24 cellular contexts compared by ENCODE assay signal in the genomic region with DNA sequence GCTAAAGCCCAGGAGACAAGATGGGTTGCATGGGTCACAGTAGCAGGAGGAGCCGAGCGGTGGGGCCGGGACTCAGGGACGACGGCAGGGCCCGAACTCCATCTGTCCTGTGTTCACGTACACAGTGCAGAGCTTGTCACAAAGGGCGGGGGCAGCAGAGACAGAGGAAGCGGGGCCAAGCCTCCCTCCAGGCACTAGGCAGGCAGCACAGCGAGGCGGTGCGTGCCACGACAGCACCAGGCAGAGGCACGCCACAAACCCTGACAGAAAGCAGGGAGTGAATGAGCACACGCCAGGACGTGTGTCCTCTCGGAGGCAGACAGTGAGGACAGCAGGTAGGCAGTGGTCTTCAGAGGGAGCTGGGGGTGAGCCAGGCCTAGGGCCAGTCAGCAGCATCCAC.
DNase-seq lines count a peak whose midpoint lies in the region; ATAC-seq, FAIRE-seq and TF ChIP-seq lines count a peak whose summit lies in the region.
"Had no signal": no experiment of that assay in that cellular context is flagged by ENCODE, and none has a peak within 500 bp of the region (broad histone marks: within the 10 kb centered on the region; RNA-seq: fewer than 3 reads in every experiment).

No MANE protein-coding gene starts in this region.

- H3K9me2 ChIP-seq in GM23338 (ENCODE audit: insufficient read depth): no peaks in the 10 kb centered on the region

- no peak overlapping the region; a peak in 1 of 7 replicates for H3K9ac ChIP-seq in H1 (replicated peaks in 1 of 4; ENCODE audit: extremely low read depth in 1 of 4, low read depth in 3 of 4, low read length in 3 of 4)
- H3K9ac ChIP-seq: GM23248 had no signal

- H2BK5ac ChIP-seq in H1 (ENCODE audit: low read depth, low read length): peak overlapping the region; percentile 58; the same call in 1 of the 2 replicates

- H3K9me3 ChIP-seq in H1 (ENCODE audit: insufficient read depth in 2 of 2, low read depth in 1 of 2, low read length in 1 of 2) (peaks cover 5 to 6% of the 10 kb centered on the region in 2 experiments), upper lobe of right lung (no peaks in the 10 kb centered on the region)

- H4K20me1 ChIP-seq in GM23338 (replicated peaks; ENCODE audit: insufficient read depth): no peaks in the 10 kb centered on the region
- peaks cover 0 to 4% of the 10 kb centered on the region in 2 experiments for H4K20me1 ChIP-seq in H1 (replicated peaks in 1 of 2; ENCODE audit: control insufficient read depth in 1 of 2, insufficient read depth in 2 of 2, low read length in 2 of 2)

- H3K4me1 Mint-ChIP-seq in GM23338 (peaks cover 9% of the 10 kb centered on the region), neural crest cell (peaks cover 8% of the 10 kb centered on the region)

- H3K14ac ChIP-seq in H1 (ENCODE audit: insufficient read length): no peak overlapping the region

- ATAC-seq in GM23338 (no peak), upper lobe of right lung (peak; percentile 7), sciatic nerve (no peak)
- ATAC-seq: GM12878, HCT116, Right ventricle myocardium inferior had no signal

- no peak overlapping the region for H2BK12ac ChIP-seq in H1 (ENCODE audit: low read depth, low read length)

- POLR2A ChIA-PET in H1 (lab: Charles Lee; ENCODE audit: partially characterized antibody): interaction anchor here (0.6 kb wide), 1 partner anchor 372 kb away, joined by 3 read pairs; no protein-coding TSS in a partner anchor

- H3K27me3 Mint-ChIP-seq in GM23338 (ENCODE audit: insufficient read depth, low read depth, poor library complexity) (peaks cover 14% of the 10 kb centered on the region), neural crest cell (ENCODE audit: low read depth) (no peaks in the 10 kb centered on the region)
- H3K27me3 Mint-ChIP-seq: B cell; CD4-positive, alpha-beta T cell; IgD-negative memory B cell had no signal

- WGBS in H1 (ENCODE audit: extremely low coverage in 1 of 2, insufficient coverage in 1 of 2, insufficient read length in 1 of 2, insufficient replicate concordance in 2 of 2, low coverage in 1 of 2, low lambda C conversion rate in 2 of 2, missing lambda C conversion rate in 1 of 2), 2 experiments: 88% methylated on average over 11 of the region's 17 CpGs; no CpG with 5 or more reads in 1 of the 2 experiments

- H3F3A ChIP-seq in GM23338 (replicated peaks; ENCODE audit: low read depth): no peaks in the 10 kb centered on the region

- H3K27ac ChIP-seq in GM23338 (ENCODE audit: low read depth): no peak overlapping the region
- no peak overlapping the region for H3K27ac ChIP-seq in H1 (ENCODE audit: low read depth, low read length)
- H3K27ac ChIP-seq in upper lobe of right lung: no peak overlapping the region
- H3K27ac ChIP-seq: GM23248, SJSA1 had no signal

- H3K27me3 ChIP-seq in GM23338 (ENCODE audit: insufficient read depth): no peaks in the 10 kb centered on the region
- no peaks in the 10 kb centered on the region for H3K27me3 ChIP-seq in H1 (replicated peaks in 1 of 4; ENCODE audit: control insufficient read depth in 3 of 4, extremely low read depth in 1 of 4, insufficient read depth in 3 of 4, low read length in 3 of 4)
- no peaks in the 10 kb centered on the region for H3K27me3 ChIP-seq in upper lobe of right lung
- H3K27me3 ChIP-seq: SJSA1 had no signal

- H3K27ac Mint-ChIP-seq in GM23338: peak overlapping the region; percentile 72; the same call in 1 of the 2 replicates
- H3K27ac Mint-ChIP-seq in neural crest cell (ENCODE audit: unreplicated experiment): peak overlapping the region; percentile 6
- H3K27ac Mint-ChIP-seq: B cell; CD4-positive, alpha-beta T cell; IgD-negative memory B cell had no signal

- TF ChIP-seq CTCF in GM23338 (conservative IDR thresholded peaks at IDR 0.05; ENCODE audit: low read depth in 2 of 2) (no peak), H1 (IDR thresholded peaks at IDR 0.05; ENCODE audit: control extremely low read depth in 1 of 3, insufficient read depth in 1 of 3, low read depth in 1 of 3, low read length in 3 of 3) (no peak), neural crest cell (conservative IDR thresholded peaks at IDR 0.05) (no peak), upper lobe of right lung (IDR thresholded peaks at IDR 0.05) (no peak)

- H2BK20ac ChIP-seq in H1 (ENCODE audit: low read length): no peak overlapping the region

- H3K4ac ChIP-seq in H1 (replicated peaks; ENCODE audit: insufficient read length, low read depth, low read length): no peak overlapping the region

- H3K79me1 ChIP-seq in H1 (ENCODE audit: low read depth, low read length): peaks cover 7% of the 10 kb centered on the region

- no peak for TF ChIP-seq RAD21 in H1 (IDR thresholded peaks at IDR 0.05 in 1 of 2, conservative IDR thresholded peaks at IDR 0.05 in 1 of 2; ENCODE audit: low read depth in 2 of 2, low read length in 2 of 2)

- no peaks in the 10 kb centered on the region for H3K23me2 ChIP-seq in H1 (ENCODE audit: low read depth, low read length)

- no peak overlapping the region for H3K18ac ChIP-seq in H1 (ENCODE audit: extremely low read depth, low read length)

- H2AK5ac ChIP-seq in H1 (ENCODE audit: low read depth, low read length): no peak overlapping the region

- H3K9me3 Mint-ChIP-seq in GM23338 (peaks cover 11% of the 10 kb centered on the region), neural crest cell (peaks cover under 1% of the 10 kb centered on the region)
- H3K9me3 Mint-ChIP-seq: CD4-positive, alpha-beta T cell; IgD-negative memory B cell had no signal

- CTCF ChIA-PET in H1 (lab: Charles Lee; ENCODE audit: partially characterized antibody): interaction anchor here (0.8 to 1.3 kb wide), 4 partner anchors 14 to 138 kb away, joined by 3 to 6 read pairs (median 3); no protein-coding TSS in a partner anchor

- H2BK120ac ChIP-seq in H1 (replicated peaks; ENCODE audit: low read depth, low read length): no peak overlapping the region

- no peak overlapping the region for H3K4me3 ChIP-seq in GM23338
- no peak overlapping the region for H3K4me3 ChIP-seq in H1 (ENCODE audit: extremely low read depth in 1 of 4, insufficient read depth in 2 of 4, low read depth in 3 of 4, low read length in 4 of 4)
- no peak overlapping the region for H3K4me3 ChIP-seq in upper lobe of right lung
- H3K4me3 ChIP-seq: GM12878, GM23248, SJSA1 had no signal

- no peak overlapping the region for H3K4me2 ChIP-seq in GM23338
- no peak overlapping the region for H3K4me2 ChIP-seq in H1 (ENCODE audit: insufficient read depth in 1 of 2, low read depth in 2 of 2, low read length in 2 of 2)

- TF ChIP-seq POLR2A in H1 (IDR thresholded peaks at IDR 0.05; ENCODE audit: control extremely low read depth in 1 of 2, low read depth in 2 of 2, low read length in 2 of 2): no peak

- DNase-seq in GM23338 (ENCODE audit: low spot score) (no peak), H1 (ENCODE audit: low read depth in 1 of 2, low spot score in 2 of 2) (no peak), neural crest cell (ENCODE audit: low read depth, low spot score) (no peak), upper lobe of right lung (no peak), sciatic nerve (ENCODE audit: low spot score) (no peak), OCI-M1 (lab: John Stamatoyannopoulos, UW) (no peak)
- no peak for DNase-seq in activated CD4-positive, alpha-beta T cell treated with anti-CD3 and anti-CD28 coated beads, Interleukin-2, amount 50 U/mL, for 48 hours
- DNase-seq: CD4-positive, alpha-beta T cell; COR-L47; DMS 273 treated with DMSO at 0.1 percent for 48 hours; DMS79 treated with DMSO at 0.1 percent for 48 hours; GM23248; MV-4-11; NCI-H1105 treated with DMSO at 0.1 percent for 48 hours; NCI-H187; NCI-H446; NCI-H526 had no signal

- H3K23ac ChIP-seq in H1 (ENCODE audit: insufficient read length): no peak overlapping the region

- H4K8ac ChIP-seq in H1 (ENCODE audit: extremely low read depth, insufficient read depth, low read length): no peak overlapping the region

- intact Hi-C loops in upper lobe of right lung (cut with DNase I): no loop called here
- intact Hi-C loops in sciatic nerve (cut with DNase I): loop anchor here (5.0 kb wide), 1 partner anchor 1583 kb away; no protein-coding TSS in a partner anchor

- no peaks in the 10 kb centered on the region for H3K36me3 ChIP-seq in GM23338 (ENCODE audit: insufficient read depth)
- H3K36me3 ChIP-seq in H1 (ENCODE audit: control insufficient read depth in 2 of 4, insufficient read depth in 4 of 4, low read length in 3 of 4): peaks cover 0 to 4% (median under 1%) of the 10 kb centered on the region in 4 experiments; a peak in 4 of 8 replicates
- H3K36me3 ChIP-seq in upper lobe of right lung: peaks cover 7% of the 10 kb centered on the region

- no peaks in the 10 kb centered on the region; the same call in 1 of the 2 replicates for H3K79me2 ChIP-seq in GM23338 (replicated peaks; ENCODE audit: insufficient read depth)
- no peaks in the 10 kb centered on the region; a peak in 1 of 4 replicates for H3K79me2 ChIP-seq in H1 (ENCODE audit: control insufficient read depth in 1 of 2, insufficient read depth in 2 of 2, low read length in 2 of 2)

- no peak overlapping the region for H4K5ac ChIP-seq in H1 (ENCODE audit: insufficient read length, low read depth, low read length)

- H3K4me3 Mint-ChIP-seq in GM23338: no peak overlapping the region
- no peak overlapping the region for H3K4me3 Mint-ChIP-seq in neural crest cell
- H3K4me3 Mint-ChIP-seq: B cell; CD4-positive, alpha-beta T cell; IgD-negative memory B cell had no signal

- no peak overlapping the region for H2AFZ ChIP-seq in GM23338
- H2AFZ ChIP-seq in H1 (ENCODE audit: low read length): no peak overlapping the region
- H2AFZ ChIP-seq: GM23248 had no signal

- H3K36me3 Mint-ChIP-seq in GM23338 (ENCODE audit: low read depth): peaks cover 15% of the 10 kb centered on the region
- peaks cover 9% of the 10 kb centered on the region for H3K36me3 Mint-ChIP-seq in neural crest cell (ENCODE audit: low read depth)
- H3K36me3 Mint-ChIP-seq: IgD-negative memory B cell had no signal

- H3K4me1 ChIP-seq in GM23338 (ENCODE audit: insufficient read depth) (no peaks in the 10 kb centered on the region), H1 (replicated peaks in 1 of 4; ENCODE audit: control insufficient read depth in 3 of 4, insufficient read depth in 4 of 4, low read length in 3 of 4) (peaks cover 0 to 8% (median 2%) of the 10 kb centered on the region in 4 experiments; a peak in 3 of 7 replicates), upper lobe of right lung (no peaks in the 10 kb centered on the region)
- H3K4me1 ChIP-seq: SJSA1 had no signal

- no peak overlapping the region for H4K91ac ChIP-seq in H1 (replicated peaks; ENCODE audit: insufficient read length, low read length)

- TF ChIP-seq EP300 in H1 (IDR thresholded peaks at IDR 0.05; ENCODE audit: borderline replicate concordance in 1 of 2, low read depth in 2 of 2, low read length in 2 of 2): no peak

- no peak for FAIRE-seq in H1 (lab: Jason Lieb, UNC)
- FAIRE-seq: A204.1, GM12878 had no signal

- H2BK15ac ChIP-seq in H1 (ENCODE audit: low read length): no peak overlapping the region

- H3K56ac ChIP-seq in H1 (replicated peaks; ENCODE audit: insufficient read length, low read depth, low read length): no peak overlapping the region

TF ChIP-seq in GM23338, 12 proteins besides CTCF, POLR2A, EP300 and RAD21 (continues in another document):
- no peak for TF ChIP-seq ZNF331 (CRISPR knock-in tag; IDR thresholded peaks at IDR 0.05; ENCODE audit: low read depth)
- TF ChIP-seq EZH2 (IDR thresholded peaks at IDR 0.05; ENCODE audit: low read depth, unreplicated experiment): no peak

TF ChIP-seq in H1, 55 proteins besides CTCF, POLR2A, EP300 and RAD21 (continues in another document):
- no peak for TF ChIP-seq YY1 (IDR thresholded peaks at IDR 0.05; ENCODE audit: low read depth, low read length)
- TF ChIP-seq SAP30 (IDR thresholded peaks at IDR 0.05; ENCODE audit: insufficient read depth, insufficient replicate concordance, low read length): no peak
